ENCODE assay signal across 1 cellular context in the genomic region with DNA sequence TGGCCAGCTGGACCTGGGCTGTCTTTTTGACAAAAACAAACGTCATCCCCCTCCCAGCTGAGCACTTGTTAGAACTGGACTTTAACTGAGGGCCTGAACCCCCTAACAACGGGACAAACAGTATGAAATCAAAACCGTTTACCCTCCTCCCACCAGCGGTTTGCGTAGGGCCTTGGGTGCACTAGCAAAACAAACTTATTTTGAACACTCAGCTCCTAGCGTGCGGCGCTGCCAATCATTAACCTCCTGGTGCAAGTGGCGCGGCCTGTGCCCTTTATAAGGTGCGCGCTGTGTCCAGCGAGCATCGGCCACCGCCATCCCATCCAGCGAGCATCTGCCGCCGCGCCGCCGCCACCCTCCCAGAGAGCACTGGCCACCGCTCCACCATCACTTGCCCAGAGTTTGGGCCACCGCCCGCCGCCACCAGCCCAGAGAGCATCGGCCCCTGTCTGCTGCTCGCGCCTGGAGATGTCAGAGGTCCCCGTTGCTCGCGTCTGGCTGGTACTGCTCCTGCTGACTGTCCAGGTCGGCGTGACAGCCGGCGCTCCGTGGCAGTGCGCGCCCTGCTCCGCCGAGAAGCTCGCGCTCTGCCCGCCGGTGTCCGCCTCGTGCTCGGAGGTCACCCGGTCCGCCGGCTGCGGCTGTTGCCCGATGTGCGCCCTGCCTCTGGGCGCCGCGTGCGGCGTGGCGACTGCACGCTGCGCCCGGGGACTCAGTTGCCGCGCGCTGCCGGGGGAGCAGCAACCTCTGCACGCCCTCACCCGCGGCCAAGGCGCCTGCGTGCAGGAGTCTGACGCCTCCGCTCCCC.
TF ChIP-seq lines count a peak whose summit lies in the region.

A gene (plus strand): TSS at position 304 of the 808 bp plus-strand sequence. CDS start 165 bp downstream, at position 469.

TF ChIP-seq in HepG2, 621 proteins besides CTCF, POLR2A, EP300 and RAD21 (continued from another document and continues in another):
- TF ChIP-seq, protein P1, sequence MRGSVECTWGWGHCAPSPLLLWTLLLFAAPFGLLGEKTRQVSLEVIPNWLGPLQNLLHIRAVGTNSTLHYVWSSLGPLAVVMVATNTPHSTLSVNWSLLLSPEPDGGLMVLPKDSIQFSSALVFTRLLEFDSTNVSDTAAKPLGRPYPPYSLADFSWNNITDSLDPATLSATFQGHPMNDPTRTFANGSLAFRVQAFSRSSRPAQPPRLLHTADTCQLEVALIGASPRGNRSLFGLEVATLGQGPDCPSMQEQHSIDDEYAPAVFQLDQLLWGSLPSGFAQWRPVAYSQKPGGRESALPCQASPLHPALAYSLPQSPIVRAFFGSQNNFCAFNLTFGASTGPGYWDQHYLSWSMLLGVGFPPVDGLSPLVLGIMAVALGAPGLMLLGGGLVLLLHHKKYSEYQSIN (CRISPR knock-in tag; IDR thresholded peaks at IDR 0.05; ENCODE audit: borderline replicate concordance), result 0 out of 2 replicates have a peak, but pooled peaks have one; percentile 28
- no peak for TF ChIP-seq HMGA1 (CRISPR knock-in tag; conservative IDR thresholded peaks at IDR 0.05)
- peak; percentile 54; the same call in 1 of the 2 replicates for TF ChIP-seq NKX3-1 (CRISPR knock-in tag; IDR thresholded peaks at IDR 0.05)
- peak; percentile 77; the same call in 1 of the 2 replicates for TF ChIP-seq SOX5 (CRISPR knock-in tag; IDR thresholded peaks at IDR 0.05; ENCODE audit: borderline replicate concordance)
- peak; percentile 41 for TF ChIP-seq SP2 (CRISPR knock-in tag; IDR thresholded peaks at IDR 0.05)
- TF ChIP-seq, protein P2, sequence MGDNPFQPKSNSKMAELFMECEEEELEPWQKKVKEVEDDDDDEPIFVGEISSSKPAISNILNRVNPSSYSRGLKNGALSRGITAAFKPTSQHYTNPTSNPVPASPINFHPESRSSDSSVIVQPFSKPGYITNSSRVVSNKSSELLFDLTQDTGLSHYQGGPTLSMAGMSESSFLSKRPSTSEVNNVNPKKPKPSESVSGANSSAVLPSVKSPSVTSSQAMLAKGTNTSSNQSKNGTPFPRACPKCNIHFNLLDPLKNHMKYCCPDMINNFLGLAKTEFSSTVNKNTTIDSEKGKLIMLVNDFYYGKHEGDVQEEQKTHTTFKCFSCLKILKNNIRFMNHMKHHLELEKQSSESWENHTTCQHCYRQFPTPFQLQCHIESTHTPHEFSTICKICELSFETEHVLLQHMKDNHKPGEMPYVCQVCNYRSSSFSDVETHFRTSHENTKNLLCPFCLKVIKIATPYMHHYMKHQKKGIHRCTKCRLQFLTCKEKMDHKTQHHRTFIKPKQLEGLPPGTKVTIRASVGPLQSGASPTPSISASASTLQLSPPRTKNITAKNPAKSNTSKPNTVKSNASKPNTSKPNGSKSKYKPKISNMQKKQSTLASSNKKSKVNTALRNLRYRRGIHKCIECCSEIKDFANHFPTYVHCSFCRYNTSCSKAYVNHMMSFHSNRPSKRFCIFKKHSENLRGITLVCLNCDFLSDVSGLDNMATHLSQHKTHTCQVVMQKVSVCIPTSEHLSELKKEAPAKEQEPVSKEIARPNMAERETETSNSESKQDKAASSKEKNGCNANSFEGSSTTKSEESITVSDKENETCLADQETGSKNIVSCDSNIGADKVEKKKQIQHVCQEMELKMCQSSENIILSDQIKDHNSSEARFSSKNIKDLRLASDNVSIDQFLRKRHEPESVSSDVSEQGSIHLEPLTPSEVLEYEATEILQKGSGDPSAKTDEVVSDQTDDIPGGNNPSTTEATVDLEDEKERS (CRISPR knock-in tag; IDR thresholded peaks at IDR 0.05), result peak; percentile 84
- TF ChIP-seq, protein P3, sequence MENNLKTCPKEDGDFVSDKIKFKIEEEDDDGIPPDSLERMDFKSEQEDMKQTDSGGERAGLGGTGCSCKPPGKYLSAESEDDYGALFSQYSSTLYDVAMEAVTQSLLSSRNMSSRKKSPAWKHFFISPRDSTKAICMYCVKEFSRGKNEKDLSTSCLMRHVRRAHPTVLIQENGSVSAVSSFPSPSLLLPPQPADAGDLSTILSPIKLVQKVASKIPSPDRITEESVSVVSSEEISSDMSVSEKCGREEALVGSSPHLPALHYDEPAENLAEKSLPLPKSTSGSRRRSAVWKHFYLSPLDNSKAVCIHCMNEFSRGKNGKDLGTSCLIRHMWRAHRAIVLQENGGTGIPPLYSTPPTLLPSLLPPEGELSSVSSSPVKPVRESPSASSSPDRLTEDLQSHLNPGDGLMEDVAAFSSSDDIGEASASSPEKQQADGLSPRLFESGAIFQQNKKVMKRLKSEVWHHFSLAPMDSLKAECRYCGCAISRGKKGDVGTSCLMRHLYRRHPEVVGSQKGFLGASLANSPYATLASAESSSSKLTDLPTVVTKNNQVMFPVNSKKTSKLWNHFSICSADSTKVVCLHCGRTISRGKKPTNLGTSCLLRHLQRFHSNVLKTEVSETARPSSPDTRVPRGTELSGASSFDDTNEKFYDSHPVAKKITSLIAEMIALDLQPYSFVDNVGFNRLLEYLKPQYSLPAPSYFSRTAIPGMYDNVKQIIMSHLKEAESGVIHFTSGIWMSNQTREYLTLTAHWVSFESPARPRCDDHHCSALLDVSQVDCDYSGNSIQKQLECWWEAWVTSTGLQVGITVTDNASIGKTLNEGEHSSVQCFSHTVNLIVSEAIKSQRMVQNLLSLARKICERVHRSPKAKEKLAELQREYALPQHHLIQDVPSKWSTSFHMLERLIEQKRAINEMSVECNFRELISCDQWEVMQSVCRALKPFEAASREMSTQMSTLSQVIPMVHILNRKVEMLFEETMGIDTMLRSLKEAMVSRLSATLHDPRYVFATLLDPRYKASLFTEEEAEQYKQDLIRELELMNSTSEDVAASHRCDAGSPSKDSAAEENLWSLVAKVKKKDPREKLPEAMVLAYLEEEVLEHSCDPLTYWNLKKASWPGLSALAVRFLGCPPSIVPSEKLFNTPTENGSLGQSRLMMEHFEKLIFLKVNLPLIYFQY (CRISPR knock-in tag; IDR thresholded peaks at IDR 0.05; ENCODE audit: borderline replicate concordance), result no peak
- 0 out of 2 replicates have a peak, but pooled peaks have one; percentile 91 for TF ChIP-seq MTA1 (CRISPR knock-in tag; IDR thresholded peaks at IDR 0.05; ENCODE audit: borderline replicate concordance)
- TF ChIP-seq ZNF24 (IDR thresholded peaks at IDR 0.05), result no peak
- TF ChIP-seq NFKBIZ (CRISPR knock-in tag; IDR thresholded peaks at IDR 0.05), result peak; percentile 79; the same call in 1 of the 2 replicates
- peak; percentile 3 for TF ChIP-seq TEAD3 (CRISPR knock-in tag; optimal IDR thresholded peaks at IDR 0.05; ENCODE audit: borderline replicate concordance)
- no peak for TF ChIP-seq ATRX (CRISPR knock-in tag; IDR thresholded peaks at IDR 0.05; ENCODE audit: borderline replicate concordance)
- peak; percentile 96 for TF ChIP-seq ZNF607 (CRISPR knock-in tag; IDR thresholded peaks at IDR 0.05; ENCODE audit: borderline replicate concordance)
- TF ChIP-seq, protein P4, sequence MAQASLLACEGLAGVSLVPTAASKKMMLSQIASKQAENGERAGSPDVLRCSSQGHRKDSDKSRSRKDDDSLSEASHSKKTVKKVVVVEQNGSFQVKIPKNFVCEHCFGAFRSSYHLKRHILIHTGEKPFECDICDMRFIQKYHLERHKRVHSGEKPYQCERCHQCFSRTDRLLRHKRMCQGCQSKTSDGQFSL (CRISPR knock-in tag; IDR thresholded peaks at IDR 0.05), result no peak
- TF ChIP-seq, protein P5, sequence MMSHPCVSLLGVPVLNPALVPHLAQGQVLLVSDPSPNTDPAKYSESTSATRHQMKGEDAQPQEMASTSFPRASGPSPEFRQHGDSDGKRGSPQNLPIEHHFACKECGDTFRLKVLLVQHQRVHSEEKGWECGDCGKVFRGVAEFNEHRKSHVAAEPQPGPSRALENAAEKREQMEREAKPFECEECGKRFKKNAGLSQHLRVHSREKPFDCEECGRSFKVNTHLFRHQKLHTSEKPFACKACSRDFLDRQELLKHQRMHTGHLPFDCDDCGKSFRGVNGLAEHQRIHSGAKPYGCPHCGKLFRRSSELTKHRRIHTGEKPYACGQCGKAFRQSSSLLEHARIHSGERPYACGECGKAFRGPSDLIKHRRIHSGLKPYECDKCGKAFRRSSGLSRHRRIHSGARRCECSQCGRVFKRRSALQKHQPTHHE (CRISPR knock-in tag; IDR thresholded peaks at IDR 0.05; ENCODE audit: borderline replicate concordance), result peak; percentile 94
- TF ChIP-seq, protein P6, sequence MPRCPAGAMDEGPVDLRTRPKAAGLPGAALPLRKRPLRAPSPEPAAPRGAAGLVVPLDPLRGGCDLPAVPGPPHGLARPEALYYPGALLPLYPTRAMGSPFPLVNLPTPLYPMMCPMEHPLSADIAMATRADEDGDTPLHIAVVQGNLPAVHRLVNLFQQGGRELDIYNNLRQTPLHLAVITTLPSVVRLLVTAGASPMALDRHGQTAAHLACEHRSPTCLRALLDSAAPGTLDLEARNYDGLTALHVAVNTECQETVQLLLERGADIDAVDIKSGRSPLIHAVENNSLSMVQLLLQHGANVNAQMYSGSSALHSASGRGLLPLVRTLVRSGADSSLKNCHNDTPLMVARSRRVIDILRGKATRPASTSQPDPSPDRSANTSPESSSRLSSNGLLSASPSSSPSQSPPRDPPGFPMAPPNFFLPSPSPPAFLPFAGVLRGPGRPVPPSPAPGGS (CRISPR knock-in tag; IDR thresholded peaks at IDR 0.05), result peak; percentile 74; the same call in 1 of the 2 replicates
- no peak for TF ChIP-seq ZNF720 (CRISPR knock-in tag; IDR thresholded peaks at IDR 0.05)
- TF ChIP-seq ZNF891 (CRISPR knock-in tag; IDR thresholded peaks at IDR 0.05), result peak; percentile 99
- TF ChIP-seq ZC3H4 (CRISPR knock-in tag; IDR thresholded peaks at IDR 0.05; ENCODE audit: borderline replicate concordance), result no peak
- no peak for TF ChIP-seq PCBP1 (IDR thresholded peaks at IDR 0.05; ENCODE audit: borderline replicate concordance, low read depth, low read length)
- TF ChIP-seq, protein P7, sequence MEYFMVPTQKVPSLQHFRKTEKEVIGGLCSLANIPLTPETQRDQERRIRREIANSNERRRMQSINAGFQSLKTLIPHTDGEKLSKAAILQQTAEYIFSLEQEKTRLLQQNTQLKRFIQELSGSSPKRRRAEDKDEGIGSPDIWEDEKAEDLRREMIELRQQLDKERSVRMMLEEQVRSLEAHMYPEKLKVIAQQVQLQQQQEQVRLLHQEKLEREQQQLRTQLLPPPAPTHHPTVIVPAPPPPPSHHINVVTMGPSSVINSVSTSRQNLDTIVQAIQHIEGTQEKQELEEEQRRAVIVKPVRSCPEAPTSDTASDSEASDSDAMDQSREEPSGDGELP (IDR thresholded peaks at IDR 0.05; ENCODE audit: borderline replicate concordance, low read depth), result peak; percentile 98
- peak; percentile 88 for TF ChIP-seq ZNF205 (CRISPR knock-in tag; IDR thresholded peaks at IDR 0.05)
- TF ChIP-seq ZNF468 (CRISPR knock-in tag; IDR thresholded peaks at IDR 0.05), result peak; percentile 86
- TF ChIP-seq, protein P8, sequence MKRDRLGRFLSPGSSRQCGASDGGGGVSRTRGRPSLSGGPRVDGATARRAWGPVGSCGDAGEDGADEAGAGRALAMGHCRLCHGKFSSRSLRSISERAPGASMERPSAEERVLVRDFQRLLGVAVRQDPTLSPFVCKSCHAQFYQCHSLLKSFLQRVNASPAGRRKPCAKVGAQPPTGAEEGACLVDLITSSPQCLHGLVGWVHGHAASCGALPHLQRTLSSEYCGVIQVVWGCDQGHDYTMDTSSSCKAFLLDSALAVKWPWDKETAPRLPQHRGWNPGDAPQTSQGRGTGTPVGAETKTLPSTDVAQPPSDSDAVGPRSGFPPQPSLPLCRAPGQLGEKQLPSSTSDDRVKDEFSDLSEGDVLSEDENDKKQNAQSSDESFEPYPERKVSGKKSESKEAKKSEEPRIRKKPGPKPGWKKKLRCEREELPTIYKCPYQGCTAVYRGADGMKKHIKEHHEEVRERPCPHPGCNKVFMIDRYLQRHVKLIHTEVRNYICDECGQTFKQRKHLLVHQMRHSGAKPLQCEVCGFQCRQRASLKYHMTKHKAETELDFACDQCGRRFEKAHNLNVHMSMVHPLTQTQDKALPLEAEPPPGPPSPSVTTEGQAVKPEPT (CRISPR knock-in tag; IDR thresholded peaks at IDR 0.05; ENCODE audit: low read depth), result peak; percentile 65; the same call in 1 of the 2 replicates
- peak; percentile 68; the same call in 1 of the 2 replicates for TF ChIP-seq ZNF121 (CRISPR knock-in tag; IDR thresholded peaks at IDR 0.05)
- TF ChIP-seq, protein P9, sequence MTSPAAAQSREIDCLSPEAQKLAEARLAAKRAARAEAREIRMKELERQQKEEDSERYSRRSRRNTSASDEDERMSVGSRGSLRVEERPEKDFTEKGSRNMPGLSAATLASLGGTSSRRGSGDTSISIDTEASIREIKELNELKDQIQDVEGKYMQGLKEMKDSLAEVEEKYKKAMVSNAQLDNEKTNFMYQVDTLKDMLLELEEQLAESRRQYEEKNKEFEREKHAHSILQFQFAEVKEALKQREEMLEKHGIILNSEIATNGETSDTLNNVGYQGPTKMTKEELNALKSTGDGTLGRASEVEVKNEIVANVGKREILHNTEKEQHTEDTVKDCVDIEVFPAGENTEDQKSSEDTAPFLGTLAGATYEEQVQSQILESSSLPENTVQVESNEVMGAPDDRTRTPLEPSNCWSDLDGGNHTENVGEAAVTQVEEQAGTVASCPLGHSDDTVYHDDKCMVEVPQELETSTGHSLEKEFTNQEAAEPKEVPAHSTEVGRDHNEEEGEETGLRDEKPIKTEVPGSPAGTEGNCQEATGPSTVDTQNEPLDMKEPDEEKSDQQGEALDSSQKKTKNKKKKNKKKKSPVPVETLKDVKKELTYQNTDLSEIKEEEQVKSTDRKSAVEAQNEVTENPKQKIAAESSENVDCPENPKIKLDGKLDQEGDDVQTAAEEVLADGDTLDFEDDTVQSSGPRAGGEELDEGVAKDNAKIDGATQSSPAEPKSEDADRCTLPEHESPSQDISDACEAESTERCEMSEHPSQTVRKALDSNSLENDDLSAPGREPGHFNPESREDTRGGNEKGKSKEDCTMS (CRISPR knock-in tag; conservative IDR thresholded peaks at IDR 0.05), result 0 out of 2 replicates have a peak, but pooled peaks have one; percentile 49
- TF ChIP-seq POLR2AphosphoS2 (IDR thresholded peaks at IDR 0.05; ENCODE audit: low read depth, low read length), result no peak
- TF ChIP-seq, protein P10, sequence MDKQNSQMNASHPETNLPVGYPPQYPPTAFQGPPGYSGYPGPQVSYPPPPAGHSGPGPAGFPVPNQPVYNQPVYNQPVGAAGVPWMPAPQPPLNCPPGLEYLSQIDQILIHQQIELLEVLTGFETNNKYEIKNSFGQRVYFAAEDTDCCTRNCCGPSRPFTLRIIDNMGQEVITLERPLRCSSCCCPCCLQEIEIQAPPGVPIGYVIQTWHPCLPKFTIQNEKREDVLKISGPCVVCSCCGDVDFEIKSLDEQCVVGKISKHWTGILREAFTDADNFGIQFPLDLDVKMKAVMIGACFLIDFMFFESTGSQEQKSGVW (CRISPR knock-in tag; IDR thresholded peaks at IDR 0.05; ENCODE audit: borderline replicate concordance), result peak; percentile 52; the same call in 1 of the 2 replicates
- TF ChIP-seq ZNF549 (CRISPR knock-in tag; IDR thresholded peaks at IDR 0.05), result no peak
- TF ChIP-seq ZNF274 (CRISPR knock-in tag; IDR thresholded peaks at IDR 0.05), result peak; percentile 97
- peak; percentile 91; the same call in 1 of the 2 replicates for TF ChIP-seq KDM3A (CRISPR knock-in tag; IDR thresholded peaks at IDR 0.05; ENCODE audit: low read depth)
- TF ChIP-seq ZNF616 (CRISPR knock-in tag; IDR thresholded peaks at IDR 0.05; ENCODE audit: low read depth), result peak; percentile 91; the same call in 1 of the 2 replicates
- TF ChIP-seq DNMT3B (CRISPR knock-in tag; conservative IDR thresholded peaks at IDR 0.05), result no peak
- peak; percentile 31; the same call in 1 of the 2 replicates for TF ChIP-seq KDM4B (CRISPR knock-in tag; IDR thresholded peaks at IDR 0.05)
